In the genomic region with DNA sequence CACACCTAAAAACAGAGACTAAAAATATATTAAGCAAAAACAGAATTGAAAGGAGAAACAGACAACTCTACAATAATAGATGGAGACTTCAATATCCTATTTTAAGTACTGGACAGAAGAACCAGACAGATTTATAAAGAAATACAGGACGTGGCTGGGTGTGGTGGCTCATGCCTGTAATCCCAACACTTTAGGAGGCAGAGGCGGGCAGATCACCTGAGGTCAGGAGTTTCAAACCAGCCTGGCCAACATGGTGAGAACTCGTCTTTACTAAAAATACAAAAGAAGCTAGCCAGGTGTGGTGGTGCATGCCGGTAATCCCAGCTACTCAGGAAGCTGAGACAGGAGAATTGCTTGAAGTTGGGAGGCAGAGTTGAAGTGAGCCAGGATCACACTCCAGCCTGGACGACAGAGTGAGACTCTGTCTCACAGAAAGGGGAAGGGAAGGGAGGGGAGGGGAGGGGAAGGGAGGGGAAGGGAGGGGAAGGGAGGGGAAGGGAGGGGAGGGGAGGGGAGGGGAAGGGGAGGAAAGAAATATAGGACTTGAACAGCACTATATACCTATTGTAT, we compare ENCODE assay signal across 10 cellular contexts. TPM values are rescaled to one million over a fixed set of nuclear protein-coding genes. Genes with fewer than 3 reads are reported as not detected.
A peak's percentile ranks its signal among the peaks of the same experiment; 100 is the strongest.
DNase-seq lines count a peak whose midpoint lies in the region; ATAC-seq and TF ChIP-seq lines count a peak whose summit lies in the region.
"Had no signal": no experiment of that assay in that cellular context is flagged by ENCODE, and none has a peak within 500 bp of the region (broad histone marks: within the 10 kb centered on the region; RNA-seq: fewer than 3 reads in every experiment).

No MANE protein-coding gene starts in this region.

- H3K27ac ChIP-seq in hepatocyte = no peak overlapping the region

- no peak for TF ChIP-seq CTCF in hepatocyte (IDR thresholded peaks at IDR 0.05; ENCODE audit: poor library complexity)

- DNase-seq in T-helper 1 cell = no peak
- DNase-seq in activated naive CD4-positive, alpha-beta T cell treated with anti-CD3 and anti-CD28 coated beads, Interleukin-2, amount 50 U/mL, for 72 hours (ENCODE audit: low spot score in 2 of 2) = no peak
- DNase-seq in hepatocyte (ENCODE audit: low spot score) = no peak
- DNase-seq in stimulated activated naive B cell treated with anti-CD40 and anti-IgM and Interleukin-4, amounts not matched to agents 10 μg/mL and 1 μg/mL and 100 μg/mL, for 72 hours = no peak
- no peak for DNase-seq in NCI-H1105 (lab: John Stamatoyannopoulos, UW)
- DNase-seq in DMS79 treated with DMSO at 0.1 percent for 48 hours (lab: John Stamatoyannopoulos, UW) = no peak
- no peak for DNase-seq in NCI-H526 (lab: John Stamatoyannopoulos, UW)
- DNase-seq: 8988T, amniotic stem cell had no signal

- H4K20me1 ChIP-seq in hepatocyte (ENCODE audit: insufficient read depth, poor library complexity, severe bottlenecking) = peaks cover 5% of the 10 kb centered on the region

- no peak overlapping the region for H3K4me3 ChIP-seq in hepatocyte

- H3K4me3 Mint-ChIP-seq in T-helper 1 cell treated with Interleukin-12 subunit alpha and Interleukin-12 subunit beta and Interleukin-4 antibody, amounts not matched to agents 30 μg/mL and 1 μg/mL, for 36 hours = peak overlapping the region; percentile 66
- peak overlapping the region; percentile 64 for H3K4me3 Mint-ChIP-seq in stimulated activated naive B cell treated with anti-CD40 and anti-IgM and Interleukin-4, amounts not matched to agents 10 μg/mL and 1 μg/mL and 100 μg/mL, for 72 hours

- peaks cover 30% of the 10 kb centered on the region for H3K36me3 Mint-ChIP-seq in T-helper 1 cell treated with Interleukin-12 subunit alpha and Interleukin-12 subunit beta and Interleukin-4 antibody, amounts not matched to agents 30 μg/mL and 1 μg/mL, for 36 hours (ENCODE audit: low read depth)
- H3K36me3 Mint-ChIP-seq in activated naive CD4-positive, alpha-beta T cell treated with anti-CD3 and anti-CD28 coated beads, Interleukin-2, amount 50 U/mL, for 72 hours = peaks cover 24 to 46% of the 10 kb centered on the region in 2 donors
- H3K36me3 Mint-ChIP-seq in stimulated activated naive B cell treated with anti-CD40 and anti-IgM and Interleukin-4, amounts not matched to agents 10 μg/mL and 1 μg/mL and 100 μg/mL, for 72 hours = peaks cover 29 to 30% of the 10 kb centered on the region in 2 donors

- H3K9me3 ChIP-seq in hepatocyte (ENCODE audit: low read depth) = peaks cover 18% of the 10 kb centered on the region

- no peaks in the 10 kb centered on the region for H3K27me3 ChIP-seq in hepatocyte

- H3K9me3 Mint-ChIP-seq in T-helper 1 cell treated with Interleukin-12 subunit alpha and Interleukin-12 subunit beta and Interleukin-4 antibody, amounts not matched to agents 30 μg/mL and 1 μg/mL, for 36 hours = peaks cover 21% of the 10 kb centered on the region
- H3K9me3 Mint-ChIP-seq in activated naive CD4-positive, alpha-beta T cell treated with anti-CD3 and anti-CD28 coated beads, Interleukin-2, amount 50 U/mL, for 72 hours = peaks cover 11 to 29% of the 10 kb centered on the region in 2 donors
- H3K9me3 Mint-ChIP-seq in stimulated activated naive B cell treated with anti-CD40 and anti-IgM and Interleukin-4, amounts not matched to agents 10 μg/mL and 1 μg/mL and 100 μg/mL, for 72 hours = peaks cover 8 to 14% of the 10 kb centered on the region in 2 donors

- H3K4me2 ChIP-seq in hepatocyte = peak overlapping the region; percentile 52

- peaks cover 50% of the 10 kb centered on the region for H3K4me1 Mint-ChIP-seq in T-helper 1 cell treated with Interleukin-12 subunit alpha and Interleukin-12 subunit beta and Interleukin-4 antibody, amounts not matched to agents 30 μg/mL and 1 μg/mL, for 36 hours (ENCODE audit: low read depth)
- peaks cover 35 to 59% of the 10 kb centered on the region in 2 donors for H3K4me1 Mint-ChIP-seq in stimulated activated naive B cell treated with anti-CD40 and anti-IgM and Interleukin-4, amounts not matched to agents 10 μg/mL and 1 μg/mL and 100 μg/mL, for 72 hours

- H3K27ac Mint-ChIP-seq in T-helper 1 cell treated with Interleukin-12 subunit alpha and Interleukin-12 subunit beta and Interleukin-4 antibody, amounts not matched to agents 30 μg/mL and 1 μg/mL, for 36 hours = peak overlapping the region; percentile 38
- H3K27ac Mint-ChIP-seq in activated naive CD4-positive, alpha-beta T cell treated with anti-CD3 and anti-CD28 coated beads, Interleukin-2, amount 50 U/mL, for 72 hours = peak overlapping the region; percentile 65 to 74
- peak overlapping the region; percentile 83 for H3K27ac Mint-ChIP-seq in stimulated activated naive B cell treated with anti-CD40 and anti-IgM and Interleukin-4, amounts not matched to agents 10 μg/mL and 1 μg/mL and 100 μg/mL, for 72 hours

- WGBS in hepatocyte (ENCODE audit: low lambda C conversion rate, missing lambda C conversion rate) = 73% methylated on average over 5 of the region's 5 CpGs

- H3K9me2 ChIP-seq in hepatocyte (replicated peaks; ENCODE audit: insufficient read depth) = no peaks in the 10 kb centered on the region

- no peaks in the 10 kb centered on the region for H3K4me1 ChIP-seq in hepatocyte (ENCODE audit: insufficient read depth)

- H3K36me3 ChIP-seq in hepatocyte (replicated peaks; ENCODE audit: insufficient read depth, low read depth) = no peaks in the 10 kb centered on the region

- no peak overlapping the region for H2AFZ ChIP-seq in hepatocyte

- H3K79me2 ChIP-seq in hepatocyte = peaks cover 97% of the 10 kb centered on the region

- no peaks in the 10 kb centered on the region for H3K27me3 Mint-ChIP-seq in T-helper 1 cell treated with Interleukin-12 subunit alpha and Interleukin-12 subunit beta and Interleukin-4 antibody, amounts not matched to agents 30 μg/mL and 1 μg/mL, for 36 hours (ENCODE audit: low read depth)
- no peaks in the 10 kb centered on the region for H3K27me3 Mint-ChIP-seq in stimulated activated naive B cell treated with anti-CD40 and anti-IgM and Interleukin-4, amounts not matched to agents 10 μg/mL and 1 μg/mL and 100 μg/mL, for 72 hours

- no peak for ATAC-seq in activated naive CD4-positive, alpha-beta T cell treated with anti-CD3 and anti-CD28 coated beads, Interleukin-2, amount 50 U/mL, for 72 hours
- no peak for ATAC-seq in stimulated activated naive B cell treated with anti-CD40 and anti-IgM and Interleukin-4, amounts not matched to agents 10 μg/mL and 1 μg/mL and 100 μg/mL, for 72 hours (replicated peaks)

RNA-seq across cellular contexts. Expression of gene CDK17, which starts 53.0 kb away (rescaled TPM):
- total RNA-seq in activated naive CD4-positive, alpha-beta T cell treated with anti-CD3 and anti-CD28 coated beads, Interleukin-2, amount 50 U/mL, for 72 hours = 10 to 100 TPM; 43.5 to 51.0 TPM
- total RNA-seq in hepatocyte = 33.1 and 33.5 TPM in 2 replicates
- 10.6 and 13.8 TPM in 2 replicates for polyA plus RNA-seq in hepatocyte
